14 cellular contexts compared by ENCODE assay signal in genomic region chr5:151779531-151780125, GRCh38. TPM values are rescaled to one million over a fixed set of nuclear protein-coding genes. Genes with fewer than 3 reads are reported as not detected.
DNase-seq lines count a peak whose midpoint lies in the region; ATAC-seq and TF ChIP-seq lines count a peak whose summit lies in the region.
"Had no signal": no experiment of that assay in that cellular context is flagged by ENCODE, and none has a peak within 500 bp of the region (broad histone marks: within the 10 kb centered on the region; RNA-seq: fewer than 3 reads in every experiment).

No MANE protein-coding gene starts in this region.

- POLR2A ChIA-PET in PC-9 (lab: Charles Lee; ENCODE audit: unreplicated experiment): no interaction called here

- H3K9me2 ChIP-seq in DOHH2 (replicated peaks; ENCODE audit: control insufficient read depth, low read length) (no peaks in the 10 kb centered on the region), PC-9 (ENCODE audit: insufficient read depth) (no peaks in the 10 kb centered on the region)

- CTCF ChIA-PET in PC-9 (lab: Charles Lee): no interaction called here

- H2AFZ ChIP-seq in PC-9: no peak overlapping the region

- peaks cover 13% of the 10 kb centered on the region for H3K36me3 Mint-ChIP-seq in mesothelial cell of epicardium
- peaks cover 36% of the 10 kb centered on the region for H3K36me3 Mint-ChIP-seq in activated T-helper 1 cell treated with anti-CD3 and anti-CD28 coated beads, Interleukin-12 subunit alpha, Interleukin-12 subunit beta, Interleukin-2, Interleukin-4 antibody, amounts not matched to agents 30 ng/mL and 10 ng/mL and 1 ng/mL, durations not matched to agents 14 hours and 24 hours and 36 hours (ENCODE audit: low read depth)

- H3K27ac ChIP-seq in DOHH2 (ENCODE audit: low read depth, low read length) (no peak overlapping the region), PC-9 (no peak overlapping the region)
- H3K27ac ChIP-seq: colonic mucosa, neutrophil had no signal

- H4K20me1 ChIP-seq in DOHH2 (ENCODE audit: control insufficient read depth, insufficient read depth, low read depth, low read length): peaks cover 60% of the 10 kb centered on the region
- peaks cover 99% of the 10 kb centered on the region for H4K20me1 ChIP-seq in PC-9 (ENCODE audit: insufficient read depth)

- intact Hi-C loops in PC-9 (cut with micrococcal nuclease; ENCODE audit: unreplicated experiment): no loop called here
- intact Hi-C loops in activated T-helper 1 cell treated with anti-CD3 and anti-CD28 coated beads, Interleukin-12 subunit alpha, Interleukin-12 subunit beta, Interleukin-2, Interleukin-4 antibody, amounts not matched to agents 30 ng/mL and 10 ng/mL and 1 ng/mL, durations not matched to agents 14 hours and 24 hours and 36 hours (cut with micrococcal nuclease): loop anchor here (10.0 kb wide), 1 partner anchor 935 kb away; the partner anchor contains the start of gene IRGM

- H3K4me3 Mint-ChIP-seq in mesothelial cell of epicardium: no peak overlapping the region
- no peak overlapping the region for H3K4me3 Mint-ChIP-seq in activated T-helper 1 cell treated with anti-CD3 and anti-CD28 coated beads, Interleukin-12 subunit alpha, Interleukin-12 subunit beta, Interleukin-2, Interleukin-4 antibody, amounts not matched to agents 30 ng/mL and 10 ng/mL and 1 ng/mL, durations not matched to agents 14 hours and 24 hours and 36 hours

- no peaks in the 10 kb centered on the region for H3K9me3 Mint-ChIP-seq in mesothelial cell of epicardium
- H3K9me3 Mint-ChIP-seq in activated T-helper 1 cell treated with anti-CD3 and anti-CD28 coated beads, Interleukin-12 subunit alpha, Interleukin-12 subunit beta, Interleukin-2, Interleukin-4 antibody, amounts not matched to agents 30 ng/mL and 10 ng/mL and 1 ng/mL, durations not matched to agents 14 hours and 24 hours and 36 hours: no peaks in the 10 kb centered on the region
- H3K9me3 Mint-ChIP-seq: IgD-negative memory B cell had no signal

- peaks cover 86% of the 10 kb centered on the region for H3K4me1 ChIP-seq in DOHH2 (ENCODE audit: control insufficient read depth, low read length)
- peaks cover 40% of the 10 kb centered on the region for H3K4me1 ChIP-seq in PC-9 (replicated peaks; ENCODE audit: insufficient read depth)

- no peak overlapping the region for H3K4me3 ChIP-seq in DOHH2 (ENCODE audit: low read length)
- H3K4me3 ChIP-seq in PC-9: no peak overlapping the region
- H3K4me3 ChIP-seq: colonic mucosa had no signal

- BruUV-seq in PC-9 (replicated peaks; lab: Mats Ljungman, UMichigan): no TSS peak

- peaks cover 65% of the 10 kb centered on the region for H3K4me1 Mint-ChIP-seq in mesothelial cell of epicardium
- peaks cover 67% of the 10 kb centered on the region for H3K4me1 Mint-ChIP-seq in activated T-helper 1 cell treated with anti-CD3 and anti-CD28 coated beads, Interleukin-12 subunit alpha, Interleukin-12 subunit beta, Interleukin-2, Interleukin-4 antibody, amounts not matched to agents 30 ng/mL and 10 ng/mL and 1 ng/mL, durations not matched to agents 14 hours and 24 hours and 36 hours (ENCODE audit: low read depth)

- ATAC-seq in GM21390 (IDR thresholded peaks at IDR 0.05; ENCODE audit: unreplicated experiment): peak; percentile 47

- H3K4me2 ChIP-seq in DOHH2 (ENCODE audit: low read length) (peak overlapping the region; percentile 35), PC-9 (0 out of 2 replicates have a peak overlapping the region, but pooled peaks have one; percentile 13)

- TF ChIP-seq CTCF in DOHH2 (IDR thresholded peaks at IDR 0.05; ENCODE audit: low read depth, low read length, poor library complexity, severe bottlenecking) (no peak), PC-9 (conservative IDR thresholded peaks at IDR 0.05) (no peak), mesothelial cell of epicardium (IDR thresholded peaks at IDR 0.05; ENCODE audit: unreplicated experiment) (no peak)

- H3F3A ChIP-seq in DOHH2 (ENCODE audit: control insufficient read depth, insufficient read depth): peaks cover 7% of the 10 kb centered on the region; the same call in 1 of the 2 replicates
- H3F3A ChIP-seq in PC-9 (ENCODE audit: insufficient read depth, low read depth): peaks cover 20% of the 10 kb centered on the region

- no peak for DNase-seq in PC-9
- no peak for DNase-seq in mesothelial cell of epicardium (ENCODE audit: low spot score in 2 of 2, unreplicated experiment in 2 of 2)
- DNase-seq in activated naive CD4-positive, alpha-beta T cell treated with Interleukin-2 at 50 U/mL for 16 hours: no peak
- no peak for DNase-seq in activated T-helper 1 cell treated with anti-CD3 and anti-CD28 coated beads, Interleukin-12 subunit alpha, Interleukin-12 subunit beta, Interleukin-2, Interleukin-4 antibody, amounts not matched to agents 30 ng/mL and 10 ng/mL and 1 ng/mL, durations not matched to agents 14 hours and 24 hours and 36 hours (ENCODE audit: low spot score)
- no peak for DNase-seq in KG1 (lab: John Stamatoyannopoulos, UW)
- DNase-seq: activated gamma-delta T cell treated with Interleukin-2 at 50 U/mL for 16 hours, colonic mucosa, DMS153, NCI-H2107, RPMI8226 had no signal

- peaks cover 78% of the 10 kb centered on the region for H3K36me3 ChIP-seq in DOHH2 (ENCODE audit: control insufficient read depth, low read length)
- H3K36me3 ChIP-seq in PC-9 (ENCODE audit: low read depth): peaks cover 43% of the 10 kb centered on the region
- H3K36me3 ChIP-seq: colonic mucosa, neutrophil had no signal

- no peaks in the 10 kb centered on the region for H3K27me3 ChIP-seq in DOHH2 (ENCODE audit: control insufficient read depth, low read length)
- H3K27me3 ChIP-seq in PC-9 (ENCODE audit: insufficient read depth, low read depth): no peaks in the 10 kb centered on the region
- H3K27me3 ChIP-seq: colonic mucosa, neutrophil had no signal

- H3K79me2 ChIP-seq in DOHH2 (ENCODE audit: control insufficient read depth, low read length): peaks cover 100% of the 10 kb centered on the region
- H3K79me2 ChIP-seq in PC-9 (ENCODE audit: low read depth): peaks cover 100% of the 10 kb centered on the region

- no peaks in the 10 kb centered on the region for H3K27me3 Mint-ChIP-seq in mesothelial cell of epicardium (ENCODE audit: low read depth)
- H3K27me3 Mint-ChIP-seq in activated T-helper 1 cell treated with anti-CD3 and anti-CD28 coated beads, Interleukin-12 subunit alpha, Interleukin-12 subunit beta, Interleukin-2, Interleukin-4 antibody, amounts not matched to agents 30 ng/mL and 10 ng/mL and 1 ng/mL, durations not matched to agents 14 hours and 24 hours and 36 hours (ENCODE audit: insufficient read depth): no peaks in the 10 kb centered on the region
- H3K27me3 Mint-ChIP-seq: IgD-negative memory B cell had no signal

- peak overlapping the region; percentile 68 for H3K27ac Mint-ChIP-seq in mesothelial cell of epicardium
- H3K27ac Mint-ChIP-seq in activated T-helper 1 cell treated with anti-CD3 and anti-CD28 coated beads, Interleukin-12 subunit alpha, Interleukin-12 subunit beta, Interleukin-2, Interleukin-4 antibody, amounts not matched to agents 30 ng/mL and 10 ng/mL and 1 ng/mL, durations not matched to agents 14 hours and 24 hours and 36 hours: no peak overlapping the region

- H3K9me3 ChIP-seq in DOHH2 (ENCODE audit: control insufficient read depth, insufficient read depth, low read length): no peaks in the 10 kb centered on the region
- H3K9me3 ChIP-seq in PC-9 (ENCODE audit: insufficient read depth, low read depth): no peaks in the 10 kb centered on the region
- H3K9me3 ChIP-seq: colonic mucosa, neutrophil had no signal

RNA-seq across cellular contexts. Expression of gene G3BP1, which starts 7.9 kb away (rescaled TPM):
- total RNA-seq in PC-9 (2021) (203 and 254 TPM in 2 replicates), mesothelial cell of epicardium (211 to 224 TPM (median 223 TPM) in 3 replicates)
- total RNA-seq in activated T-helper 1 cell treated with anti-CD3 and anti-CD28 coated beads, Interleukin-12 subunit alpha, Interleukin-12 subunit beta, Interleukin-2, Interleukin-4 antibody, amounts not matched to agents 30 ng/mL and 10 ng/mL and 1 ng/mL, durations not matched to agents 14 hours and 24 hours and 36 hours: 340 and 348 TPM in 2 replicates

RNA-seq across cellular contexts. Expression of gene ATOX1, which starts 21.2 kb away (rescaled TPM):
- total RNA-seq in PC-9 (2021) (175 and 201 TPM in 2 replicates), mesothelial cell of epicardium (92.6 to 101 TPM (median 97.1 TPM) in 3 replicates)
- 72.5 and 83.7 TPM in 2 replicates for total RNA-seq in activated T-helper 1 cell treated with anti-CD3 and anti-CD28 coated beads, Interleukin-12 subunit alpha, Interleukin-12 subunit beta, Interleukin-2, Interleukin-4 antibody, amounts not matched to agents 30 ng/mL and 10 ng/mL and 1 ng/mL, durations not matched to agents 14 hours and 24 hours and 36 hours
